ENCODE assay signal across 2 cellular contexts in genomic region chr1:53894644-53895043, GRCh38.
TF ChIP-seq lines count a peak whose summit lies in the region.

No MANE protein-coding gene starts in this region.

TF ChIP-seq in IMR-90, 13 proteins besides CTCF, POLR2A, EP300 and RAD21:
- TF ChIP-seq CHD1 (IDR thresholded peaks at IDR 0.05; ENCODE audit: low read depth, low read length) (no peak), USF2 (IDR thresholded peaks at IDR 0.05; ENCODE audit: low read depth, low read length) (no peak), RFX5 (IDR thresholded peaks at IDR 0.05; ENCODE audit: low read depth, low read length) (no peak), NFE2L2 (IDR thresholded peaks at IDR 0.05; ENCODE audit: low read depth, low read length) (no peak), FOS (IDR thresholded peaks at IDR 0.05; ENCODE audit: low read depth, low read length) (no peak), CEBPB (IDR thresholded peaks at IDR 0.05; ENCODE audit: low read depth, low read length) (no peak), BHLHE40 (IDR thresholded peaks at IDR 0.05; ENCODE audit: low read depth, low read length) (no peak), SMC3 (IDR thresholded peaks at IDR 0.05; ENCODE audit: low read depth, low read length) (no peak), MAFK (IDR thresholded peaks at IDR 0.05; ENCODE audit: low read depth, low read length) (no peak), RCOR1 (IDR thresholded peaks at IDR 0.05; ENCODE audit: insufficient replicate concordance, low read length) (no peak), ELK1 (IDR thresholded peaks at IDR 0.05; ENCODE audit: borderline replicate concordance, low read depth, low read length) (no peak), MXI1 (IDR thresholded peaks at IDR 0.05; ENCODE audit: borderline replicate concordance, low read depth, low read length) (no peak), MAZ (IDR thresholded peaks at IDR 0.05; ENCODE audit: borderline replicate concordance, low read depth, low read length) (no peak)
TF ChIP-seq in IMR-90: peak in this region for 0.

TF ChIP-seq in HepG2, 621 proteins besides CTCF, POLR2A, EP300 and RAD21:
- TF ChIP-seq CEBPB (IDR thresholded peaks at IDR 0.05; ENCODE audit: borderline replicate concordance, low read depth, low read length) (peak; percentile 55; the same call in 1 of the 2 replicates), SAP130 (CRISPR knock-in tag; IDR thresholded peaks at IDR 0.05; ENCODE audit: low read depth) (peak; percentile 35; the same call in 1 of the 2 replicates), CEBPG (CRISPR knock-in tag; IDR thresholded peaks at IDR 0.05) (peak; percentile 80), ZNF292 (CRISPR knock-in tag; IDR thresholded peaks at IDR 0.05; ENCODE audit: borderline replicate concordance, low read depth) (peak; percentile 47; the same call in 1 of the 2 replicates), ZSCAN21 (CRISPR knock-in tag; IDR thresholded peaks at IDR 0.05; ENCODE audit: borderline replicate concordance) (no peak), HNF4A (CRISPR knock-in tag; IDR thresholded peaks at IDR 0.05) (peak; percentile 34; the same call in 1 of the 2 replicates), PPARG (CRISPR knock-in tag; conservative IDR thresholded peaks at IDR 0.05) (no peak), ZNF652 (CRISPR knock-in tag; IDR thresholded peaks at IDR 0.05; ENCODE audit: borderline replicate concordance, low read depth) (peak; percentile 48; the same call in 1 of the 2 replicates)
